Comparison of ENCODE assay signal across 30 cellular contexts in genomic region chr18:318791-319291, GRCh38.
"Had no signal": no experiment of that assay in that cellular context is flagged by ENCODE, and none has a peak within 500 bp of the region (broad histone marks: within the 10 kb centered on the region; RNA-seq: fewer than 3 reads in every experiment).

No MANE protein-coding gene starts in this region.

- H3K4me3 Mint-ChIP-seq: activated naive CD8-positive, alpha-beta T cell; activated T-cell treated with anti-CD3 and anti-CD28 coated beads, Interleukin-2, amount 50 U/mL, for 72 hours; nephron; stimulated activated memory B cell treated with anti-CD40 and anti-IgM and Interleukin-4, amounts not matched to agents 10 μg/mL and 1 μg/mL and 100 μg/mL, for 72 hours; stimulated activated naive CD8-positive, alpha-beta T cell treated with anti-CD3 and anti-CD28 coated beads, Interleukin-15, amount 100 ng/mL, for 72 hours had no signal

- H3K27ac Mint-ChIP-seq: activated naive CD8-positive, alpha-beta T cell; activated T-cell treated with anti-CD3 and anti-CD28 coated beads, Interleukin-2, amount 50 U/mL, for 72 hours; nephron; stimulated activated memory B cell treated with anti-CD40 and anti-IgM and Interleukin-4, amounts not matched to agents 10 μg/mL and 1 μg/mL and 100 μg/mL, for 72 hours; stimulated activated naive CD8-positive, alpha-beta T cell treated with anti-CD3 and anti-CD28 coated beads, Interleukin-15, amount 100 ng/mL, for 72 hours had no signal

- H3K27me3 ChIP-seq: adrenal gland, body of pancreas, cardiac muscle cell, heart right ventricle, neutrophil, pancreas, thyroid gland, upper lobe of left lung, vagina had no signal

- H3K27me3 Mint-ChIP-seq: activated naive CD8-positive, alpha-beta T cell; stimulated activated memory B cell treated with anti-CD40 and anti-IgM and Interleukin-4, amounts not matched to agents 10 μg/mL and 1 μg/mL and 100 μg/mL, for 72 hours had no signal

- FAIRE-seq: pancreas had no signal

- H3K36me3 ChIP-seq: adrenal gland, cardiac muscle cell, heart right ventricle, lower lobe of right lung, neutrophil, pancreas, prostate gland, thyroid gland, upper lobe of left lung, vagina had no signal

- H3K4me2 ChIP-seq: smooth muscle cell had no signal

- H3K9me3 ChIP-seq: adrenal gland, body of pancreas, heart right ventricle, lower lobe of right lung, mucosa of descending colon, neutrophil, pancreas, prostate gland, thyroid gland, upper lobe of left lung, vagina had no signal

- DNase-seq: activated CD4-positive, alpha-beta T cell treated with anti-CD3 and anti-CD28 coated beads for 4 hours; activated CD4-positive, alpha-beta T cell treated with anti-CD3 and anti-CD28 coated beads, Interleukin-2, amount 50 U/mL, for 4 hours; activated naive CD4-positive, alpha-beta T cell treated with Interleukin-2 at 50 U/mL for 16 hours; activated T-cell treated with anti-CD3 and anti-CD28 coated beads for 4 hours; activated T-cell treated with anti-CD3 and anti-CD28 coated beads, Interleukin-2, amount 50 U/mL, for 72 hours; adrenal gland; body of pancreas; foreskin melanocyte; heart right ventricle; lower lobe of right lung; mucosa of descending colon; pancreas; retina; stimulated activated CD4-positive, alpha-beta T cell treated with anti-CD3 and anti-CD28 coated beads, Interleukin-1b, Interleukin-23, amount 100 ng/mL, for 48 hours; stimulated activated CD4-positive, alpha-beta T cell treated with anti-CD3 and anti-CD28 coated beads, Interleukin-4, amount 100 ng/mL, for 4 hours; stimulated activated CD8-positive, alpha-beta memory T cell treated with anti-CD3 and anti-CD28 coated beads, Interleukin-4, amount 100 ng/mL, for 48 hours; stimulated activated naive CD8-positive, alpha-beta T cell treated with anti-CD3 and anti-CD28 coated beads, Interleukin-15, amount 100 ng/mL, for 72 hours; thyroid gland; upper lobe of left lung had no signal

- H3K4me1 ChIP-seq: body of pancreas, prostate gland had no signal

- H3K36me3 Mint-ChIP-seq: activated naive CD8-positive, alpha-beta T cell; stimulated activated memory B cell treated with anti-CD40 and anti-IgM and Interleukin-4, amounts not matched to agents 10 μg/mL and 1 μg/mL and 100 μg/mL, for 72 hours had no signal

- H3K27ac ChIP-seq: adrenal gland, body of pancreas, cardiac muscle cell, heart right ventricle, lower lobe of right lung, neutrophil, pancreas, prostate gland, thyroid gland, upper lobe of left lung, vagina had no signal

- ATAC-seq: activated T-cell treated with anti-CD3 and anti-CD28 coated beads, Interleukin-2, amount 50 U/mL, for 72 hours; body of pancreas; esophagus mucosa; heart right ventricle; left lobe of liver; lower lobe of right lung; mucosa of descending colon; pancreas; sciatic nerve; stimulated activated memory B cell treated with anti-CD40 and anti-IgM and Interleukin-4, amounts not matched to agents 10 μg/mL and 1 μg/mL and 100 μg/mL, for 72 hours; stimulated activated naive CD8-positive, alpha-beta T cell treated with anti-CD3 and anti-CD28 coated beads, Interleukin-15, amount 100 ng/mL, for 72 hours had no signal

- H3K4me3 ChIP-seq: adrenal gland, body of pancreas, cardiac muscle cell, heart right ventricle, lower lobe of right lung, mucosa of descending colon, pancreas, prostate gland, smooth muscle cell, thyroid gland, upper lobe of left lung, vagina had no signal

- H3K9me3 Mint-ChIP-seq: activated T-cell treated with anti-CD3 and anti-CD28 coated beads, Interleukin-2, amount 50 U/mL, for 72 hours; nephron; stimulated activated memory B cell treated with anti-CD40 and anti-IgM and Interleukin-4, amounts not matched to agents 10 μg/mL and 1 μg/mL and 100 μg/mL, for 72 hours; stimulated activated naive CD8-positive, alpha-beta T cell treated with anti-CD3 and anti-CD28 coated beads, Interleukin-15, amount 100 ng/mL, for 72 hours had no signal
